ENCODE assay signal across 1 cellular context in genomic region chr16:49857423-49858181, GRCh38.
TF ChIP-seq lines count a peak whose summit lies in the region.

No MANE protein-coding gene starts in this region.

TF ChIP-seq in GM12878, 131 proteins besides CTCF, POLR2A, EP300 and RAD21 (continued from another document):
- TF ChIP-seq, protein P1, sequence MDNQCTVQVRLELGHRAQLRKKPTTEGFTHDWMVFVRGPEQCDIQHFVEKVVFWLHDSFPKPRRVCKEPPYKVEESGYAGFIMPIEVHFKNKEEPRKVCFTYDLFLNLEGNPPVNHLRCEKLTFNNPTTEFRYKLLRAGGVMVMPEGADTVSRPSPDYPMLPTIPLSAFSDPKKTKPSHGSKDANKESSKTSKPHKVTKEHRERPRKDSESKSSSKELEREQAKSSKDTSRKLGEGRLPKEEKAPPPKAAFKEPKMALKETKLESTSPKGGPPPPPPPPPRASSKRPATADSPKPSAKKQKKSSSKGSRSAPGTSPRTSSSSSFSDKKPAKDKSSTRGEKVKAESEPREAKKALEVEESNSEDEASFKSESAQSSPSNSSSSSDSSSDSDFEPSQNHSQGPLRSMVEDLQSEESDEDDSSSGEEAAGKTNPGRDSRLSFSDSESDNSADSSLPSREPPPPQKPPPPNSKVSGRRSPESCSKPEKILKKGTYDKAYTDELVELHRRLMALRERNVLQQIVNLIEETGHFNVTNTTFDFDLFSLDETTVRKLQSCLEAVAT (IDR thresholded peaks at IDR 0.05), result no peak
- TF ChIP-seq TCF12 (IDR thresholded peaks at IDR 0.05; ENCODE audit: low read depth, low read length), result peak; percentile 96
- no peak for TF ChIP-seq HDGF (IDR thresholded peaks at IDR 0.05)
- TF ChIP-seq, protein P2, sequence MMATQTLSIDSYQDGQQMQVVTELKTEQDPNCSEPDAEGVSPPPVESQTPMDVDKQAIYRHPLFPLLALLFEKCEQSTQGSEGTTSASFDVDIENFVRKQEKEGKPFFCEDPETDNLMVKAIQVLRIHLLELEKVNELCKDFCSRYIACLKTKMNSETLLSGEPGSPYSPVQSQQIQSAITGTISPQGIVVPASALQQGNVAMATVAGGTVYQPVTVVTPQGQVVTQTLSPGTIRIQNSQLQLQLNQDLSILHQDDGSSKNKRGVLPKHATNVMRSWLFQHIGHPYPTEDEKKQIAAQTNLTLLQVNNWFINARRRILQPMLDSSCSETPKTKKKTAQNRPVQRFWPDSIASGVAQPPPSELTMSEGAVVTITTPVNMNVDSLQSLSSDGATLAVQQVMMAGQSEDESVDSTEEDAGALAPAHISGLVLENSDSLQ (IDR thresholded peaks at IDR 0.05), result peak; percentile 83
- TF ChIP-seq EGR1 (IDR thresholded peaks at IDR 0.05; ENCODE audit: borderline replicate concordance in 1 of 2, low read depth in 2 of 2, low read length in 2 of 2), result 0 out of 3 replicates have a peak, but pooled peaks of 1 of the 2 experiments have one; percentile 25
- no peak for TF ChIP-seq CHD1 (IDR thresholded peaks at IDR 0.05; ENCODE audit: low read depth, low read length)
- no peak for TF ChIP-seq POU2F2 (IDR thresholded peaks at IDR 0.05; ENCODE audit: borderline replicate concordance, low read depth, low read length)
- 0 out of 2 replicates have a peak, but pooled peaks have one; percentile 34 for TF ChIP-seq FOXM1 (IDR thresholded peaks at IDR 0.05; ENCODE audit: low read depth, low read length)
- TF ChIP-seq TCF3 (IDR thresholded peaks at IDR 0.05; ENCODE audit: borderline replicate concordance, insufficient read depth, low read depth, low read length), result peak; percentile 98
- no peak for TF ChIP-seq POLR2AphosphoS5 (IDR thresholded peaks at IDR 0.05; ENCODE audit: low read length)
TF ChIP-seq in GM12878: peak in this region for 7.
